Comparison of ENCODE assay signal across 8 cellular contexts in genomic region chr6:36985963-36986703, GRCh38.
DNase-seq lines count a peak whose midpoint lies in the region; ATAC-seq and TF ChIP-seq lines count a peak whose summit lies in the region.

MTCH1 (minus strand) TSS chr6:36986196; CDS start chr6:36986173, 23 bp downstream.

- peak within 1 kb of the TSS; percentile 95 for H3K27ac ChIP-seq in muscle layer of colon (ENCODE audit: low read depth, low read length)

- peak within 1 kb of the TSS; percentile 62 to 75 for H3K4me3 ChIP-seq in muscle layer of colon (ENCODE audit: low read depth in 1 of 2, low read length in 2 of 2)

- H3K36me3 ChIP-seq in muscle layer of colon (ENCODE audit: insufficient read depth, low read length) = no peaks in the 10 kb centered on the region

- TF ChIP-seq POLR2A in erythroblast (IDR thresholded peaks at IDR 0.05; ENCODE audit: low read length) = peak; percentile 93

- DNase-seq in DMS 273 treated with DMSO at 0.1 percent for 48 hours (lab: John Stamatoyannopoulos, UW) (peak; percentile 64), HuH-7 (ENCODE audit: low spot score) (peak; percentile 84), OCI-M2 (lab: John Stamatoyannopoulos, UW; ENCODE audit: unreplicated experiment) (peak; percentile 79), erythroblast (lab: John Stamatoyannopoulos, UW) (peak; percentile 93 to 96)
- peak; percentile 93 for DNase-seq in activated T-cell treated with anti-CD3 and anti-CD28 coated beads, Interleukin-2, amount 50 U/mL, for 1 hour
- peak; percentile 74 to 78 for DNase-seq in stimulated activated CD8-positive, alpha-beta memory T cell treated with anti-CD3 and anti-CD28 coated beads, Interleukin-7, amount 100 ng/mL, for 1 hour (ENCODE audit: low read depth in 2 of 2)

- peak; percentile 69 for ATAC-seq in GM21526 (IDR thresholded peaks at IDR 0.05; ENCODE audit: low FRiP score, unreplicated experiment)

- peaks cover 51% of the 10 kb centered on the region for H3K4me1 ChIP-seq in muscle layer of colon (ENCODE audit: insufficient read depth, low read length)

- H3K9me3 ChIP-seq in muscle layer of colon (ENCODE audit: low read length) = no peaks in the 10 kb centered on the region

- H3K27me3 ChIP-seq in muscle layer of colon (ENCODE audit: control insufficient read depth in 1 of 2, insufficient read depth in 2 of 2, low read length in 2 of 2) = no peaks in the 10 kb centered on the region

- H3K9ac ChIP-seq in muscle layer of colon (ENCODE audit: low read length) = peak within 1 kb of the TSS; percentile 86

Comparison
In these comparisons a context has a peak if more than half of its experiments do, and no peak if none do; other contexts are left out.
1. Peak in every context shown above with its lines: DNase-seq, ATAC-seq, H3K4me3 ChIP-seq and H3K27ac ChIP-seq.